Comparison of ENCODE assay signal across 32 cellular contexts in the genomic region with DNA sequence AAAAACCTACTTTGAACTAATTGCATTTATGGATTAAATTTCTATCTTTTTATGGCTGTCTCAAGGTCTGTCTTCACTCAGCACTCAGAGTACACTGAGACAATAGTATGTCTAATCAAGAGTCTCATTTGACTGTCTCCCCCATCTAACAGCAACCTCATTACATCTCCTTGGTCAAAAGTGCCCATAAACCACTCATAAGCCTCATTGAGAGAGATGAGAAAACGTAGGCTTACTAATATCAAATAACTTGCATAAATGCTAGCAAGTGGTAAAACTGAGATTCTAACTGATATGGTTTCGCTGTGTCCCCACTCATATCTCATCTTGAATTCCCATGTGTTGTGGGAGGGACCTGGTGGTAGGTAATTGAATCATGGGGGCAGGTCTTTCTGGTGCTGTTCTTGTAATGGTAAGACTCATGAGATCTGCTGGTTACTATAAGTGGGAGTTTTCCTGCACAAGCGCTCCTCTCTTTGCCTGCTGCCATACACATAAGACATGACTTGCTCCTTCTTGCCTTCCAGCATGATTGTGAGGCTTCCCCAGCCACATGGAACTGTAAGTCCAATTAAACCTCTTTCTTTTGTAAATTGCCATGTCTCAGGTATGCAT.
"Had no signal": no experiment of that assay in that cellular context is flagged by ENCODE, and none has a peak within 500 bp of the region (broad histone marks: within the 10 kb centered on the region; RNA-seq: fewer than 3 reads in every experiment).

No MANE protein-coding gene starts in this region.

- H3K79me2 ChIP-seq: hepatocyte had no signal

- H3K27me3 ChIP-seq: colonic mucosa, foreskin keratinocyte, gastroesophageal sphincter, heart left ventricle, hepatocyte, left lung, neutrophil, pancreas, stomach, thyroid gland had no signal

- H3K36me3 Mint-ChIP-seq: naive B cell; natural killer cell treated with Interleukin-12 subunit alpha and Interleukin-12 subunit beta and Interleukin-15 and Interleukin-18, amount 100 ng/mL, for 72 hours; type B pancreatic cell had no signal

- H3K9me3 ChIP-seq: colonic mucosa, esophagus muscularis mucosa, gastroesophageal sphincter, heart left ventricle, mucosa of descending colon, neutrophil, pancreas, stomach, thyroid gland had no signal

- H3K4me1 ChIP-seq: colonic mucosa, esophagus muscularis mucosa, gastroesophageal sphincter, thyroid gland had no signal

- ATAC-seq: foreskin keratinocyte, gastroesophageal sphincter, heart left ventricle, left cardiac atrium, left lung, mucosa of descending colon, pancreas, sciatic nerve had no signal

- H2AFZ ChIP-seq: hepatocyte had no signal

- H3K4me3 ChIP-seq: colonic mucosa, esophagus muscularis mucosa, gastroesophageal sphincter, heart left ventricle, hepatocyte, left lung, mucosa of descending colon, pancreas, smooth muscle cell, stomach, thyroid gland had no signal

- H3K27ac ChIP-seq: colonic mucosa, epithelial cell of prostate, esophagus muscularis mucosa, foreskin keratinocyte, gastroesophageal sphincter, heart left ventricle, hepatocyte, left lung, neutrophil, pancreas, stomach, thyroid gland had no signal

- H3K9me3 Mint-ChIP-seq: dendritic cell treated with granulocyte-macrophage colony-stimulating factor and Interleukin-4, amounts not matched to agents 40 ng/mL and 50 ng/mL, for 4 days; natural killer cell treated with Interleukin-12 subunit alpha and Interleukin-12 subunit beta and Interleukin-15 and Interleukin-18, amount 100 ng/mL, for 72 hours; neural crest cell; type B pancreatic cell had no signal

- H3K27ac Mint-ChIP-seq: dendritic cell treated with granulocyte-macrophage colony-stimulating factor and Interleukin-4, amounts not matched to agents 40 ng/mL and 50 ng/mL, for 4 days; endodermal cell; mesothelial cell of epicardium; naive B cell; natural killer cell treated with Interleukin-12 subunit alpha and Interleukin-12 subunit beta and Interleukin-15 and Interleukin-18, amount 100 ng/mL, for 72 hours; type B pancreatic cell had no signal

- H3K36me3 ChIP-seq: colonic mucosa, esophagus muscularis mucosa, gastroesophageal sphincter, heart left ventricle, left lung, neutrophil, pancreas, stomach, thyroid gland had no signal

- DNase-seq: colonic mucosa; effector CD8-positive, alpha-beta T cell; endodermal cell; foreskin keratinocyte; heart left ventricle; kidney; left cardiac atrium; left lung; mesenchymal stem cell; mucosa of descending colon; naive B cell; pancreas; retina; stimulated activated CD4-positive, alpha-beta T cell treated with anti-CD3 and anti-CD28 coated beads, Interleukin-12 subunit alpha, Interleukin-12 subunit beta, amount 100 ng/mL, for 4 hours; stimulated activated CD4-positive, alpha-beta T cell treated with anti-CD3 and anti-CD28 coated beads, Interleukin-1b, Interleukin-23, amount 100 ng/mL, for 48 hours; stimulated activated CD4-positive, alpha-beta T cell treated with anti-CD3 and anti-CD28 coated beads, Interleukin-4, amount 100 ng/mL, for 1 hour; stimulated activated CD8-positive, alpha-beta memory T cell treated with anti-CD3 and anti-CD28 coated beads, Interleukin-4, amount 100 ng/mL, for 48 hours; stimulated activated naive CD4-positive, alpha-beta T cell treated with Interleukin-2 at 50 U/mL for 16 hours; stomach; thyroid gland had no signal

- H3K4me3 Mint-ChIP-seq: dendritic cell treated with granulocyte-macrophage colony-stimulating factor and Interleukin-4, amounts not matched to agents 40 ng/mL and 50 ng/mL, for 4 days; endodermal cell; mesothelial cell of epicardium; naive B cell; natural killer cell treated with Interleukin-12 subunit alpha and Interleukin-12 subunit beta and Interleukin-15 and Interleukin-18, amount 100 ng/mL, for 72 hours; neural crest cell; type B pancreatic cell had no signal

- FAIRE-seq: kidney, pancreas had no signal

- H3K4me2 ChIP-seq: hepatocyte, smooth muscle cell had no signal

- H3K27me3 Mint-ChIP-seq: dendritic cell treated with granulocyte-macrophage colony-stimulating factor and Interleukin-4, amounts not matched to agents 40 ng/mL and 50 ng/mL, for 4 days; naive B cell; natural killer cell treated with Interleukin-12 subunit alpha and Interleukin-12 subunit beta and Interleukin-15 and Interleukin-18, amount 100 ng/mL, for 72 hours; type B pancreatic cell had no signal

- H3K4me1 Mint-ChIP-seq: mesothelial cell of epicardium, neural crest cell had no signal
